Comparison of ENCODE assay signal across 13 cellular contexts in the genomic region with DNA sequence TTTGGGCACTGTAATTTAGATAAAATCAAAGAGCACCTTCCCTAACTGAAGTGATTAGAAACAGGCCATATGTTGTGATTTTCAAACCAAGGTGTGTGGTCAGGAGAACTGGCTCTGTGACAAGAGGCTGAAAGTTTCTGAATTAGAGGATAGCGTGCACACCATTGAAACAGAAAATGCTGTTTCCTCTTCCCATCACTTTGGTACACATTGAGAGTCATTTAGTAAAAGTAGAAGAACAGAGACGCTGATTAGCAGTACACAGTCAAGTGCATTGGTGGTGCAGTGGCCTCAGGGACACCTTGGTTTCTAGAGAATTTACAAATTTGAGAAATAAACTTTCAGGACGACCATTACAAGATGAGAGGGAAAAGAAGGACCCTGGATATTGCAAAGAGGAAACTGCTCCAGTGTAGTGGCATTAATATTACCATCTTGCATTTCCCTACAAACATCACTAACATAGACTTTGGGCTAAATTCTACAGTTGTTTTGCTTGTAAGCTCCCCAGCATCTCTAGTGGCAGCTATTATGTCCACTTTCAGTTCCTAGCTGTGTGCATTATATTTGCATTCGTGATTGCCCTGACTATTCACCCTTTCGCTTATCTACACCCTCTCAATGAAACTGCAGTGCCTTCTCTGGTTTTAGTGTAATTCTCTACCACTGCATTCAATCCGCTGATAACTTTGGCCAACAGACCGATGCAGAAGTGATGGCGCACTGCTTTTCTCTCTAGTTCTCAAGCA.
"Had no signal": no experiment of that assay in that cellular context is flagged by ENCODE, and none has a peak within 500 bp of the region (broad histone marks: within the 10 kb centered on the region; RNA-seq: fewer than 3 reads in every experiment).

No MANE protein-coding gene starts in this region.

- H3K27me3 ChIP-seq: ascending aorta, esophagus squamous epithelium had no signal

- H3K4me3 ChIP-seq: ascending aorta, esophagus squamous epithelium, skin epidermis had no signal

- H3K27ac ChIP-seq: ascending aorta, esophagus squamous epithelium, parathyroid adenoma, skin epidermis had no signal

- DNase-seq: activated CD4-positive, alpha-beta T cell treated with anti-CD3 and anti-CD28 coated beads for 48 hours; activated CD8-positive, alpha-beta memory T cell treated with anti-CD3 and anti-CD28 coated beads, Interleukin-2, amount 50 U/mL, for 48 hours; activated CD8-positive, alpha-beta T cell treated with anti-CD3 and anti-CD28 coated beads, Interleukin-2, amount 10 ng/mL, durations not matched to agents 7 days and 5 days; activated naive CD4-positive, alpha-beta T cell; activated naive CD8-positive, alpha-beta T cell treated with anti-CD3 and anti-CD28 coated beads, Interleukin-2, amount 50 U/mL, for 24 hours; esophagus squamous epithelium; foreskin fibroblast; glutamatergic neuron; mammary epithelial cell; naive thymus-derived CD4-positive, alpha-beta T cell had no signal

- ATAC-seq: activated CD8-positive, alpha-beta T cell treated with anti-CD3 and anti-CD28 coated beads, Interleukin-2, amount 10 ng/mL, durations not matched to agents 7 days and 5 days; activated naive CD8-positive, alpha-beta T cell treated with anti-CD3 and anti-CD28 coated beads, Interleukin-2, amount 50 U/mL, for 24 hours; naive thymus-derived CD4-positive, alpha-beta T cell had no signal

- H3K36me3 ChIP-seq: ascending aorta, esophagus squamous epithelium had no signal

- H3K9me3 ChIP-seq: ascending aorta, esophagus squamous epithelium had no signal

- H3K4me1 ChIP-seq: ascending aorta, esophagus squamous epithelium, parathyroid adenoma had no signal
